Comparison of ENCODE assay signal across 2 cellular contexts in the genomic region with DNA sequence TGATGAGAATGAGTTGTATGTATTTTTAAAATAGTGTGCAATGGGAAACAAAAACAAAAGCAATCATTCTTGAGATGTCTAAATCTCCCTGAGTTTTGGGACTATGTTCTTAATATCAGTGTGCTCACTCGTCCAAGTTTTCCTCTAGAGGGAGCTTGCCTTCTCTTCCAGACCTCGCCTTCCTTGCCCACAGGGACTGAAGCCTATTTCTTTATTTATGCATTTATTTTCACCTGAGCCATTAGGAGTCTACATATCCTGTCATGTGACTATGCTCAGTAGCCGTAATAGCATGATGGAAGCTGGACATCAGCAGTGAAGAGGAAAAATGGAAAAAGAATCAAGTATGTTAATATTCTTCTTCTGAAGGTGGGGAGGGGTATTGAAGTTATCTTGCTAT.
TF ChIP-seq lines count a peak whose summit lies in the region.

No MANE protein-coding gene starts in this region.

TF ChIP-seq in IMR-90, 13 proteins besides CTCF, POLR2A, EP300 and RAD21:
- TF ChIP-seq MAFK (IDR thresholded peaks at IDR 0.05; ENCODE audit: low read depth, low read length) (no peak), NFE2L2 (IDR thresholded peaks at IDR 0.05; ENCODE audit: low read depth, low read length) (no peak), RCOR1 (IDR thresholded peaks at IDR 0.05; ENCODE audit: insufficient replicate concordance, low read length) (no peak), CHD1 (IDR thresholded peaks at IDR 0.05; ENCODE audit: low read depth, low read length) (no peak), RFX5 (IDR thresholded peaks at IDR 0.05; ENCODE audit: low read depth, low read length) (no peak), MAZ (IDR thresholded peaks at IDR 0.05; ENCODE audit: borderline replicate concordance, low read depth, low read length) (no peak), BHLHE40 (IDR thresholded peaks at IDR 0.05; ENCODE audit: low read depth, low read length) (no peak), CEBPB (IDR thresholded peaks at IDR 0.05; ENCODE audit: low read depth, low read length) (no peak), MXI1 (IDR thresholded peaks at IDR 0.05; ENCODE audit: borderline replicate concordance, low read depth, low read length) (no peak), FOS (IDR thresholded peaks at IDR 0.05; ENCODE audit: low read depth, low read length) (no peak), SMC3 (IDR thresholded peaks at IDR 0.05; ENCODE audit: low read depth, low read length) (no peak)
- TF ChIP-seq, protein P1, sequence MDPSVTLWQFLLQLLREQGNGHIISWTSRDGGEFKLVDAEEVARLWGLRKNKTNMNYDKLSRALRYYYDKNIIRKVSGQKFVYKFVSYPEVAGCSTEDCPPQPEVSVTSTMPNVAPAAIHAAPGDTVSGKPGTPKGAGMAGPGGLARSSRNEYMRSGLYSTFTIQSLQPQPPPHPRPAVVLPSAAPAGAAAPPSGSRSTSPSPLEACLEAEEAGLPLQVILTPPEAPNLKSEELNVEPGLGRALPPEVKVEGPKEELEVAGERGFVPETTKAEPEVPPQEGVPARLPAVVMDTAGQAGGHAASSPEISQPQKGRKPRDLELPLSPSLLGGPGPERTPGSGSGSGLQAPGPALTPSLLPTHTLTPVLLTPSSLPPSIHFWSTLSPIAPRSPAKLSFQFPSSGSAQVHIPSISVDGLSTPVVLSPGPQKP (IDR thresholded peaks at IDR 0.05; ENCODE audit: borderline replicate concordance, low read depth, low read length) = no peak
- TF ChIP-seq, protein P2, sequence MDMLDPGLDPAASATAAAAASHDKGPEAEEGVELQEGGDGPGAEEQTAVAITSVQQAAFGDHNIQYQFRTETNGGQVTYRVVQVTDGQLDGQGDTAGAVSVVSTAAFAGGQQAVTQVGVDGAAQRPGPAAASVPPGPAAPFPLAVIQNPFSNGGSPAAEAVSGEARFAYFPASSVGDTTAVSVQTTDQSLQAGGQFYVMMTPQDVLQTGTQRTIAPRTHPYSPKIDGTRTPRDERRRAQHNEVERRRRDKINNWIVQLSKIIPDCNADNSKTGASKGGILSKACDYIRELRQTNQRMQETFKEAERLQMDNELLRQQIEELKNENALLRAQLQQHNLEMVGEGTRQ (IDR thresholded peaks at IDR 0.05; ENCODE audit: low read depth, low read length) = no peak
TF ChIP-seq in IMR-90: peak in this region for 0.

TF ChIP-seq in K562, 482 proteins besides CTCF, POLR2A, EP300 and RAD21:
- TF ChIP-seq, protein P3, sequence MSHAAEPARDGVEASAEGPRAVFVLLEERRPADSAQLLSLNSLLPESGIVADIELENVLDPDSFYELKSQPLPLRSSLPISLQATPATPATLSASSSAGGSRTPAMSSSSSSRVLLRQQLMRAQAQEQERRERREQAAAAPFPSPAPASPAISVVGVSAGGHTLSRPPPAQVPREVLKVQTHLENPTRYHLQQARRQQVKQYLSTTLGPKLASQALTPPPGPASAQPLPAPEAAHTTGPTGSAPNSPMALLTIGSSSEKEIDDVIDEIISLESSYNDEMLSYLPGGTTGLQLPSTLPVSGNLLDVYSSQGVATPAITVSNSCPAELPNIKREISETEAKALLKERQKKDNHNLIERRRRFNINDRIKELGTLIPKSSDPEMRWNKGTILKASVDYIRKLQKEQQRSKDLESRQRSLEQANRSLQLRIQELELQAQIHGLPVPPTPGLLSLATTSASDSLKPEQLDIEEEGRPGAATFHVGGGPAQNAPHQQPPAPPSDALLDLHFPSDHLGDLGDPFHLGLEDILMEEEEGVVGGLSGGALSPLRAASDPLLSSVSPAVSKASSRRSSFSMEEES (CRISPR knock-in tag; IDR thresholded peaks at IDR 0.05) = peak; percentile 61; the same call in 1 of the 2 replicates
- TF ChIP-seq POU5F1 (IDR thresholded peaks at IDR 0.05; ENCODE audit: borderline replicate concordance, low read depth, low read length, partially characterized antibody) = no peak
- TF ChIP-seq, protein P4, sequence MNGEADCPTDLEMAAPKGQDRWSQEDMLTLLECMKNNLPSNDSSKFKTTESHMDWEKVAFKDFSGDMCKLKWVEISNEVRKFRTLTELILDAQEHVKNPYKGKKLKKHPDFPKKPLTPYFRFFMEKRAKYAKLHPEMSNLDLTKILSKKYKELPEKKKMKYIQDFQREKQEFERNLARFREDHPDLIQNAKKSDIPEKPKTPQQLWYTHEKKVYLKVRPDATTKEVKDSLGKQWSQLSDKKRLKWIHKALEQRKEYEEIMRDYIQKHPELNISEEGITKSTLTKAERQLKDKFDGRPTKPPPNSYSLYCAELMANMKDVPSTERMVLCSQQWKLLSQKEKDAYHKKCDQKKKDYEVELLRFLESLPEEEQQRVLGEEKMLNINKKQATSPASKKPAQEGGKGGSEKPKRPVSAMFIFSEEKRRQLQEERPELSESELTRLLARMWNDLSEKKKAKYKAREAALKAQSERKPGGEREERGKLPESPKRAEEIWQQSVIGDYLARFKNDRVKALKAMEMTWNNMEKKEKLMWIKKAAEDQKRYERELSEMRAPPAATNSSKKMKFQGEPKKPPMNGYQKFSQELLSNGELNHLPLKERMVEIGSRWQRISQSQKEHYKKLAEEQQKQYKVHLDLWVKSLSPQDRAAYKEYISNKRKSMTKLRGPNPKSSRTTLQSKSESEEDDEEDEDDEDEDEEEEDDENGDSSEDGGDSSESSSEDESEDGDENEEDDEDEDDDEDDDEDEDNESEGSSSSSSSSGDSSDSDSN (IDR thresholded peaks at IDR 0.05; ENCODE audit: borderline replicate concordance in 1 of 2, low read depth in 2 of 2, low read length in 2 of 2) = no peak
